In genomic region chr4:119498520-119498919, GRCh38 we compare ENCODE assay signal across 10 cellular contexts.
DNase-seq lines count a peak whose midpoint lies in the region; ATAC-seq, FAIRE-seq and TF ChIP-seq lines count a peak whose summit lies in the region.
"Had no signal": no experiment of that assay in that cellular context is flagged by ENCODE, and none has a peak within 500 bp of the region (broad histone marks: within the 10 kb centered on the region; RNA-seq: fewer than 3 reads in every experiment).

No MANE protein-coding gene starts in this region.

- H3K4me1 Mint-ChIP-seq in activated naive CD8-positive, alpha-beta T cell treated with anti-CD3 and anti-CD28 coated beads, Interleukin-2, amount 10 ng/mL, durations not matched to agents 7 days and 5 days: peaks cover 3% of the 10 kb centered on the region
- no peaks in the 10 kb centered on the region for H3K4me1 Mint-ChIP-seq in activated naive CD8-positive, alpha-beta T cell treated with anti-CD3 and anti-CD28 coated beads for 36 hours
- H3K4me1 Mint-ChIP-seq in nephron: peaks cover 9% of the 10 kb centered on the region
- H3K4me1 Mint-ChIP-seq in immature natural killer cell: no peaks in the 10 kb centered on the region

- TF ChIP-seq CTCF in endothelial cell of umbilical vein (IDR thresholded peaks at IDR 0.05; ENCODE audit: extremely low read depth in 1 of 2, insufficient read depth in 1 of 2, low read depth in 1 of 2, low read length in 2 of 2) (no peak), nephron (IDR thresholded peaks at IDR 0.05; ENCODE audit: unreplicated experiment in 3 of 3) (no peak), vagina (IDR thresholded peaks at IDR 0.05) (no peak)

- CTCF ChIA-PET in endothelial cell of umbilical vein (lab: Charles Lee): no interaction called here

- H3K4me1 ChIP-seq in endothelial cell of umbilical vein (ENCODE audit: control insufficient read depth, extremely low read depth, insufficient read depth, low read length) (no peaks in the 10 kb centered on the region), vagina (no peaks in the 10 kb centered on the region)
- H3K4me1 ChIP-seq: lower lobe of right lung had no signal

- dilution Hi-C loops in endothelial cell of umbilical vein (cut with MboI; ENCODE audit: extremely low pct_ligation_motif_present, low sequenced_read_pairs): no loop called here

- H3K4me3 ChIP-seq in endothelial cell of umbilical vein (replicated peaks in 1 of 3; ENCODE audit: insufficient read depth in 1 of 3, low read depth in 1 of 3, low read length in 3 of 3) (no peak overlapping the region), vagina (no peak overlapping the region)
- H3K4me3 ChIP-seq: lower lobe of right lung had no signal

- no peak overlapping the region for H3K9ac ChIP-seq in endothelial cell of umbilical vein (replicated peaks; ENCODE audit: extremely low read depth, insufficient read depth, low read length)

- no peaks in the 10 kb centered on the region for H4K20me1 ChIP-seq in endothelial cell of umbilical vein (replicated peaks; ENCODE audit: control insufficient read depth, extremely low read depth, insufficient read depth, low read length)

- no peaks in the 10 kb centered on the region for H3K27me3 Mint-ChIP-seq in activated naive CD8-positive, alpha-beta T cell treated with anti-CD3 and anti-CD28 coated beads, Interleukin-2, amount 10 ng/mL, durations not matched to agents 7 days and 5 days
- no peaks in the 10 kb centered on the region for H3K27me3 Mint-ChIP-seq in activated naive CD8-positive, alpha-beta T cell treated with anti-CD3 and anti-CD28 coated beads for 36 hours
- no peaks in the 10 kb centered on the region for H3K27me3 Mint-ChIP-seq in nephron (ENCODE audit: low read depth)
- no peaks in the 10 kb centered on the region for H3K27me3 Mint-ChIP-seq in immature natural killer cell (ENCODE audit: low read depth in 3 of 3)

- H3K36me3 Mint-ChIP-seq in activated naive CD8-positive, alpha-beta T cell treated with anti-CD3 and anti-CD28 coated beads, Interleukin-2, amount 10 ng/mL, durations not matched to agents 7 days and 5 days: peaks cover 11% of the 10 kb centered on the region
- peaks cover 10% of the 10 kb centered on the region for H3K36me3 Mint-ChIP-seq in activated naive CD8-positive, alpha-beta T cell treated with anti-CD3 and anti-CD28 coated beads for 36 hours
- H3K36me3 Mint-ChIP-seq in nephron (ENCODE audit: low read depth) (peaks cover 56% of the 10 kb centered on the region), immature natural killer cell (peaks cover 3 to 30% (median 7%) of the 10 kb centered on the region in 3 donors)

- DNase-seq in activated naive CD8-positive, alpha-beta T cell treated with anti-CD3 and anti-CD28 coated beads, Interleukin-2, amount 10 ng/mL, durations not matched to agents 7 days and 5 days: no peak
- no peak for DNase-seq in activated naive CD8-positive, alpha-beta T cell treated with anti-CD3 and anti-CD28 coated beads for 36 hours
- DNase-seq in endothelial cell of umbilical vein (ENCODE audit: low read depth, low spot score) (peak; percentile 29), vagina (ENCODE audit: extremely low spot score in 2 of 2) (no peak), NCI-H748 treated with DMSO at 0.1 percent for 48 hours (lab: John Stamatoyannopoulos, UW) (no peak), immature natural killer cell (no peak)
- no peak for DNase-seq in activated CD4-positive, alpha-beta T cell treated with anti-CD3 and anti-CD28 coated beads, Interleukin-2, amount 50 U/mL, for 48 hours
- DNase-seq: GOT3, lower lobe of right lung had no signal

- POLR2A ChIA-PET in activated naive CD8-positive, alpha-beta T cell treated with anti-CD3 and anti-CD28 coated beads, Interleukin-2, amount 10 ng/mL, durations not matched to agents 7 days and 5 days (lab: Charles Lee): no interaction called here
- POLR2A ChIA-PET in endothelial cell of umbilical vein (lab: Charles Lee): no interaction called here

- H3K9me3 ChIP-seq in endothelial cell of umbilical vein (replicated peaks; ENCODE audit: control insufficient read depth, insufficient read depth, low read length) (no peaks in the 10 kb centered on the region), vagina (no peaks in the 10 kb centered on the region)
- H3K9me3 ChIP-seq: lower lobe of right lung had no signal

- H3K36me3 ChIP-seq in endothelial cell of umbilical vein (ENCODE audit: control insufficient read depth in 2 of 2, extremely low read depth in 1 of 2, insufficient read depth in 2 of 2, low read length in 2 of 2) (peaks cover 2 to 15% of the 10 kb centered on the region in 2 experiments), vagina (peaks cover 0 to 44% of the 10 kb centered on the region in 2 donors)

- TF ChIP-seq POLR2A in endothelial cell of umbilical vein (IDR thresholded peaks at IDR 0.05; ENCODE audit: low read depth, low read length): no peak
- TF ChIP-seq POLR2A in vagina (IDR thresholded peaks at IDR 0.05): no peak

- H2AFZ ChIP-seq in endothelial cell of umbilical vein (ENCODE audit: low read depth, low read length): no peak overlapping the region

- H3K27me3 ChIP-seq in endothelial cell of umbilical vein (ENCODE audit: control insufficient read depth in 2 of 2, insufficient read depth in 2 of 2, low read length in 2 of 2) (no peaks in the 10 kb centered on the region), vagina (no peaks in the 10 kb centered on the region)

- no peaks in the 10 kb centered on the region for H3K9me1 ChIP-seq in endothelial cell of umbilical vein (replicated peaks; ENCODE audit: control insufficient read depth, extremely low read depth, insufficient read depth, low read length)

- H3K9me3 Mint-ChIP-seq in activated naive CD8-positive, alpha-beta T cell treated with anti-CD3 and anti-CD28 coated beads, Interleukin-2, amount 10 ng/mL, durations not matched to agents 7 days and 5 days: no peaks in the 10 kb centered on the region
- no peaks in the 10 kb centered on the region for H3K9me3 Mint-ChIP-seq in activated naive CD8-positive, alpha-beta T cell treated with anti-CD3 and anti-CD28 coated beads for 36 hours
- H3K9me3 Mint-ChIP-seq in nephron: no peaks in the 10 kb centered on the region
- H3K9me3 Mint-ChIP-seq in immature natural killer cell: no peaks in the 10 kb centered on the region

- no peak for FAIRE-seq in endothelial cell of umbilical vein (lab: Jason Lieb, UNC)

- H3K27ac Mint-ChIP-seq in activated naive CD8-positive, alpha-beta T cell treated with anti-CD3 and anti-CD28 coated beads, Interleukin-2, amount 10 ng/mL, durations not matched to agents 7 days and 5 days: peak overlapping the region; percentile 64
- no peak overlapping the region for H3K27ac Mint-ChIP-seq in activated naive CD8-positive, alpha-beta T cell treated with anti-CD3 and anti-CD28 coated beads for 36 hours
- H3K27ac Mint-ChIP-seq in nephron (peak overlapping the region; percentile 86 to 98 (median 96)), immature natural killer cell (no peak overlapping the region)

- no peaks in the 10 kb centered on the region for H3K79me2 ChIP-seq in endothelial cell of umbilical vein (ENCODE audit: control insufficient read depth, insufficient read depth, low read length)

- intact Hi-C loops in endothelial cell of umbilical vein (cut with micrococcal nuclease) (no loop called here), vagina (cut with DNase I) (no loop called here)

- H3K4me2 ChIP-seq in endothelial cell of umbilical vein (ENCODE audit: insufficient read depth, low read length): no peak overlapping the region

- no peak overlapping the region for H3K4me3 Mint-ChIP-seq in activated naive CD8-positive, alpha-beta T cell treated with anti-CD3 and anti-CD28 coated beads, Interleukin-2, amount 10 ng/mL, durations not matched to agents 7 days and 5 days
- no peak overlapping the region for H3K4me3 Mint-ChIP-seq in activated naive CD8-positive, alpha-beta T cell treated with anti-CD3 and anti-CD28 coated beads for 36 hours
- peak overlapping the region in 1 of 3 experiments; percentile 28 for H3K4me3 Mint-ChIP-seq in nephron
- H3K4me3 Mint-ChIP-seq in immature natural killer cell: no peak overlapping the region

- no TSS peak for BruUV-seq in endothelial cell of umbilical vein (replicated peaks; lab: Mats Ljungman, UMichigan)

- H3K27ac ChIP-seq in endothelial cell of umbilical vein (ENCODE audit: insufficient read depth, low read depth, low read length) (no peak overlapping the region), vagina (peak overlapping the region; percentile 56)

- ATAC-seq in activated naive CD8-positive, alpha-beta T cell treated with anti-CD3 and anti-CD28 coated beads, Interleukin-2, amount 10 ng/mL, durations not matched to agents 7 days and 5 days (ENCODE audit: low read depth): peak; percentile 33

TF ChIP-seq in endothelial cell of umbilical vein, 7 proteins besides CTCF, POLR2A, EP300 and RAD21:
- TF ChIP-seq FOS (IDR thresholded peaks at IDR 0.05; ENCODE audit: borderline replicate concordance, insufficient read depth, low read length) (no peak), MYC (IDR thresholded peaks at IDR 0.05; ENCODE audit: low read depth, low read length) (no peak), POLR2AphosphoS5 (IDR thresholded peaks at IDR 0.05; ENCODE audit: insufficient read depth, low read depth, low read length) (no peak), GATA2 (IDR thresholded peaks at IDR 0.05; ENCODE audit: insufficient read depth, insufficient read length, low read depth, low read length) (no peak), JUN (IDR thresholded peaks at IDR 0.05; ENCODE audit: borderline replicate concordance, insufficient read depth, insufficient read length, low read depth) (no peak), EZH2 (IDR thresholded peaks at IDR 0.05; ENCODE audit: borderline replicate concordance, low read depth, low read length, severe bottlenecking) (no peak)
- TF ChIP-seq, protein P1, sequence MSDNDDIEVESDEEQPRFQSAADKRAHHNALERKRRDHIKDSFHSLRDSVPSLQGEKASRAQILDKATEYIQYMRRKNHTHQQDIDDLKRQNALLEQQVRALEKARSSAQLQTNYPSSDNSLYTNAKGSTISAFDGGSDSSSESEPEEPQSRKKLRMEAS (IDR thresholded peaks at IDR 0.05; ENCODE audit: insufficient read depth, insufficient read length): no peak

Comparison
In these comparisons a context has a peak if more than half of its experiments do, and no peak if none do; other contexts are left out.
1. H3K27ac Mint-ChIP-seq: peak in activated naive CD8-positive, alpha-beta T cell treated with anti-CD3 and anti-CD28 coated beads, Interleukin-2, amount 10 ng/mL, durations not matched to agents 7 days and 5 days (single experiment) and nephron (3 of 3); none in activated naive CD8-positive, alpha-beta T cell treated with anti-CD3 and anti-CD28 coated beads for 36 hours (single experiment) and immature natural killer cell (0 of 6).